ENCODE assay signal across 20 cellular contexts in the genomic region with DNA sequence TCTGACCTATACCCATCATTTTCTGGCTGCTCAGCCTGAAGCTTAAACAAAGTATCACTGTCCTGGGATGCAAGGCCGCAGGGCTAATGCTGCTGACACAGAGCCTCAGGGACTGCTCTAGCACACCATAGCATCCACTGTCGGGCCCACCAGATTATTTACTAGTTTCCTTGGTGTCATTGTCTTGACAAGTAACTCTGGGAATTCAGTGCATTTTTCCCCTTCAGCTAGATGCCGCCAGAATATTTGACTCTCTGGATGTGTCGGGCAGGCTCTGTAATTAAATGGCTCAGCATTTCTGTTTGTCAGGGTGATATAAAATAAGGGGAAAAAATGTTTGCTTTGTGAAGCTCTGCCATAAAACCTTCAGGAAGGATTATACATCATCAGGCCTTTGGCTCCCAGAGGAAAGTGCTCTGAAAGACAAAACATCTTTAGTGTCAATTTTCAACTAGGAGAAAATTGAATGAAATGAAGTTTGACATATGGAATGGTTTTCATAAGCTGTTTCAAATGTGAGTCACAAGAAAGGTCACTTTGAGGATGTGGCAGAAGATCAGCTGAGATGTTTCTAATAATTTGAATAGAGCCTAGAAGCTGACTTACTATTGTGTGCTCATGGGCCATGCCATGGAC.
A peak's percentile ranks its signal among the peaks of the same experiment; 100 is the strongest.
DNase-seq lines count a peak whose midpoint lies in the region; FAIRE-seq and TF ChIP-seq lines count a peak whose summit lies in the region.
"Had no signal": no experiment of that assay in that cellular context is flagged by ENCODE, and none has a peak within 500 bp of the region (broad histone marks: within the 10 kb centered on the region; RNA-seq: fewer than 3 reads in every experiment).

No MANE protein-coding gene starts in this region.

- H3K79me2 ChIP-seq in ACC112 (ENCODE audit: control insufficient read depth, insufficient read depth, low read length, unreplicated experiment) = no peaks in the 10 kb centered on the region

- no peak overlapping the region for H3K4me3 Mint-ChIP-seq in endodermal cell
- H3K4me3 Mint-ChIP-seq in activated naive CD8-positive, alpha-beta T cell treated with anti-CD3 and anti-CD28 coated beads for 36 hours = no peak overlapping the region
- H3K4me3 Mint-ChIP-seq: CD4-positive, CD25-positive, alpha-beta regulatory T cell; naive thymus-derived CD4-positive, alpha-beta T cell had no signal

- no peak overlapping the region for H2AFZ ChIP-seq in ACC112 (ENCODE audit: low read length, unreplicated experiment)

- peak; percentile 11 for DNase-seq in HCEC 1CT
- no peak for DNase-seq in endodermal cell
- DNase-seq in activated naive CD8-positive, alpha-beta T cell treated with anti-CD3 and anti-CD28 coated beads for 36 hours = no peak
- DNase-seq in BE2C = no peak
- DNase-seq in NCI-H1694 (lab: John Stamatoyannopoulos, UW) = no peak
- DNase-seq in frontal cortex (ENCODE audit: low spot score in 2 of 2) = no peak
- DNase-seq: amygdala; CD4-positive, CD25-positive, alpha-beta regulatory T cell; cerebellar nuclear complex; GOT3; lower lobe of right lung; naive thymus-derived CD4-positive, alpha-beta T cell; NCI-H146; NCI-H2227 treated with DMSO at 0.1 percent for 48 hours; psoas muscle had no signal

- H3K27ac ChIP-seq in ACC112 (ENCODE audit: low read depth, low read length) = peak overlapping the region; percentile 66
- peak overlapping the region; percentile 25 for H3K27ac ChIP-seq in endodermal cell (ENCODE audit: low read depth, low read length)
- H3K27ac ChIP-seq in mesodermal cell (ENCODE audit: low read depth, low read length, severe bottlenecking) = peak overlapping the region; percentile 97
- H3K27ac ChIP-seq: 22Rv1, lower lobe of right lung, psoas muscle, SJSA1 had no signal

- H3K4me3 ChIP-seq in ACC112 (ENCODE audit: low read depth, low read length) = peak overlapping the region; percentile 9; the same call in 1 of the 2 replicates
- no peak overlapping the region for H3K4me3 ChIP-seq in endodermal cell (ENCODE audit: low read length)
- H3K4me3 ChIP-seq in mesodermal cell (ENCODE audit: extremely low read depth, insufficient read depth, low read length, poor library complexity, severe bottlenecking) = no peak overlapping the region
- H3K4me3 ChIP-seq in BE2C (ENCODE audit: low read depth, low read length) = no peak overlapping the region
- H3K4me3 ChIP-seq: lower lobe of right lung, psoas muscle, SJSA1 had no signal

- no peaks in the 10 kb centered on the region for H3K36me3 Mint-ChIP-seq in endodermal cell (ENCODE audit: low read depth)
- H3K36me3 Mint-ChIP-seq in activated naive CD8-positive, alpha-beta T cell treated with anti-CD3 and anti-CD28 coated beads for 36 hours = no peaks in the 10 kb centered on the region
- H3K36me3 Mint-ChIP-seq: CD4-positive, CD25-positive, alpha-beta regulatory T cell; naive thymus-derived CD4-positive, alpha-beta T cell had no signal

- no peaks in the 10 kb centered on the region for H3K27me3 ChIP-seq in ACC112 (ENCODE audit: insufficient read depth, low read length)
- H3K27me3 ChIP-seq in endodermal cell (ENCODE audit: control insufficient read depth, insufficient read depth, low read length, poor library complexity, severe bottlenecking) = no peaks in the 10 kb centered on the region
- no peaks in the 10 kb centered on the region for H3K27me3 ChIP-seq in BE2C
- H3K27me3 ChIP-seq: SJSA1 had no signal

- H3K4me1 Mint-ChIP-seq in endodermal cell = peaks cover 2% of the 10 kb centered on the region
- H3K4me1 Mint-ChIP-seq in activated naive CD8-positive, alpha-beta T cell treated with anti-CD3 and anti-CD28 coated beads for 36 hours = no peaks in the 10 kb centered on the region
- H3K4me1 Mint-ChIP-seq: CD4-positive, CD25-positive, alpha-beta regulatory T cell had no signal

- no peaks in the 10 kb centered on the region for H3K9me3 ChIP-seq in endodermal cell (ENCODE audit: control insufficient read depth, low read length)
- no peaks in the 10 kb centered on the region for H3K9me3 ChIP-seq in mesodermal cell (ENCODE audit: control insufficient read depth, low read length)
- no peaks in the 10 kb centered on the region for H3K9me3 ChIP-seq in BE2C
- H3K9me3 ChIP-seq: lower lobe of right lung, psoas muscle, SJSA1 had no signal

- H3K4me1 ChIP-seq in ACC112 (ENCODE audit: control insufficient read depth, insufficient read depth, low read length, unreplicated experiment) (peaks cover 31% of the 10 kb centered on the region), endodermal cell (ENCODE audit: control insufficient read depth, insufficient read depth, low read length) (peaks cover 7% of the 10 kb centered on the region), mesodermal cell (ENCODE audit: control insufficient read depth, insufficient read depth, low read length, poor library complexity, severe bottlenecking) (peaks cover 29% of the 10 kb centered on the region), BE2C (no peaks in the 10 kb centered on the region)
- H3K4me1 ChIP-seq: lower lobe of right lung, psoas muscle had no signal

- H3K27me3 Mint-ChIP-seq in endodermal cell (ENCODE audit: insufficient read depth) = no peaks in the 10 kb centered on the region
- H3K27me3 Mint-ChIP-seq in activated naive CD8-positive, alpha-beta T cell treated with anti-CD3 and anti-CD28 coated beads for 36 hours = no peaks in the 10 kb centered on the region
- H3K27me3 Mint-ChIP-seq: CD4-positive, CD25-positive, alpha-beta regulatory T cell; naive thymus-derived CD4-positive, alpha-beta T cell had no signal

- WGBS in endodermal cell (ENCODE audit: insufficient coverage in 1 of 2, insufficient read length in 1 of 2), 2 experiments = 91 to 100% methylated on average over 2 to 4 of the region's 4 CpGs
- 81 to 100% methylated on average over 2 of the region's 4 CpGs for WGBS in mesodermal cell (ENCODE audit: insufficient coverage in 2 of 2), 2 experiments

- TF ChIP-seq CTCF in endodermal cell (conservative IDR thresholded peaks at IDR 0.05) (no peak), BE2C (IDR thresholded peaks at IDR 0.05; ENCODE audit: low read depth, low read length) (no peak)

- FAIRE-seq in frontal cortex (lab: Jason Lieb, UNC) = no peak
- FAIRE-seq: endometrium had no signal

- no peak overlapping the region for H3K9ac ChIP-seq in endodermal cell (ENCODE audit: extremely low read depth, low read length, poor library complexity, severe bottlenecking)

- H3K9me3 Mint-ChIP-seq in endodermal cell = no peaks in the 10 kb centered on the region
- H3K9me3 Mint-ChIP-seq in activated naive CD8-positive, alpha-beta T cell treated with anti-CD3 and anti-CD28 coated beads for 36 hours = no peaks in the 10 kb centered on the region

- no peak overlapping the region for H3K27ac Mint-ChIP-seq in endodermal cell
- no peak overlapping the region for H3K27ac Mint-ChIP-seq in activated naive CD8-positive, alpha-beta T cell treated with anti-CD3 and anti-CD28 coated beads for 36 hours
- H3K27ac Mint-ChIP-seq: CD4-positive, CD25-positive, alpha-beta regulatory T cell; naive thymus-derived CD4-positive, alpha-beta T cell had no signal

- H3K36me3 ChIP-seq in ACC112 (ENCODE audit: insufficient read depth, low read length) (no peaks in the 10 kb centered on the region), endodermal cell (ENCODE audit: control insufficient read depth, insufficient read depth, low read length) (no peaks in the 10 kb centered on the region), mesodermal cell (ENCODE audit: control insufficient read depth, insufficient read depth, low read length) (no peaks in the 10 kb centered on the region), BE2C (no peaks in the 10 kb centered on the region)
- H3K36me3 ChIP-seq: lower lobe of right lung, SJSA1 had no signal

Comparison
In these comparisons a context has a peak if more than half of its experiments do, and no peak if none do; other contexts are left out.
1. H3K27ac ChIP-seq: peak in every context shown above with its lines; median percentile 97 in mesodermal cell; 66 in ACC112; 25 in endodermal cell.